12 cellular contexts compared by ENCODE assay signal in genomic region chr11:100612766-100613165, GRCh38.
A peak's percentile ranks its signal among the peaks of the same experiment; 100 is the strongest.
DNase-seq lines count a peak whose midpoint lies in the region; ATAC-seq, FAIRE-seq and TF ChIP-seq lines count a peak whose summit lies in the region.
"Had no signal": no experiment of that assay in that cellular context is flagged by ENCODE, and none has a peak within 500 bp of the region (broad histone marks: within the 10 kb centered on the region; RNA-seq: fewer than 3 reads in every experiment).

No MANE protein-coding gene starts in this region.

- H3K27me3 ChIP-seq in HAP-1 (ENCODE audit: low read depth), result no peaks in the 10 kb centered on the region

- H3K4me1 ChIP-seq in HAP-1, result no peaks in the 10 kb centered on the region

- H3K36me3 ChIP-seq in HAP-1 (replicated peaks), result no peaks in the 10 kb centered on the region

- ATAC-seq in HG03095 (IDR thresholded peaks at IDR 0.05; ENCODE audit: unreplicated experiment) (peak; percentile 98), SK-N-SH treated with all-trans-retinoic acid at 6 μM for 48 hours (no peak)

- TF ChIP-seq CTCF in GM20000 (IDR thresholded peaks at IDR 0.05; ENCODE audit: extremely low read depth, missing control alignments), result no peak

- no peaks in the 10 kb centered on the region for H3K9me3 ChIP-seq in HAP-1

- no peak for TF ChIP-seq POLR2A in H54 (IDR thresholded peaks at IDR 0.05; ENCODE audit: low read depth, low read length)

- no peak for FAIRE-seq in H54 (lab: Jason Lieb, UNC)
- FAIRE-seq: HTR-8/SVneo had no signal

- DNase-seq in GDM1 (lab: John Stamatoyannopoulos, UW) (peak; percentile 4), GM20000 (ENCODE audit: low spot score) (peak; percentile 19), OCI-M1 (lab: John Stamatoyannopoulos, UW) (peak; percentile 56), H54 (ENCODE audit: insufficient read length, low spot score) (no peak), HAP-1 (ENCODE audit: low spot score in 2 of 2) (no peak)
- DNase-seq in activated naive CD4-positive, alpha-beta T cell (lab: John Stamatoyannopoulos, UW), result no peak
- DNase-seq: activated T-cell treated with anti-CD3 and anti-CD28 coated beads, Interleukin-2, amount 50 U/mL, for 24 hours; NCI-H446 treated with DMSO at 0.1 percent for 48 hours; T-helper 2 cell had no signal

- in situ Hi-C loops in HAP-1 (cut with MboI; ENCODE audit: low sequenced_read_pairs), result no loop called here

- H3K4me3 ChIP-seq in HAP-1, result no peak overlapping the region

TF ChIP-seq in SK-N-SH treated with all-trans-retinoic acid at 6 μM for 48 hours, 23 proteins besides CTCF, POLR2A, EP300 and RAD21:
- TF ChIP-seq ZFP3 (CRISPR knock-in tag; IDR thresholded peaks at IDR 0.05), result no peak
- TF ChIP-seq ZNF70 (CRISPR knock-in tag; IDR thresholded peaks at IDR 0.05), result no peak
- no peak for TF ChIP-seq SNAI2 (CRISPR knock-in tag; IDR thresholded peaks at IDR 0.05)
- TF ChIP-seq ARNTL (CRISPR knock-in tag; IDR thresholded peaks at IDR 0.05; ENCODE audit: borderline replicate concordance, low read depth), result no peak
- TF ChIP-seq TCF4 (CRISPR knock-in tag; IDR thresholded peaks at IDR 0.05; ENCODE audit: borderline replicate concordance), result no peak
- no peak for TF ChIP-seq OSR1 (CRISPR knock-in tag; IDR thresholded peaks at IDR 0.05)
- TF ChIP-seq BACH2 (CRISPR knock-in tag; IDR thresholded peaks at IDR 0.05; ENCODE audit: borderline replicate concordance), result no peak
- no peak for TF ChIP-seq PPARA (CRISPR knock-in tag; IDR thresholded peaks at IDR 0.05; ENCODE audit: borderline replicate concordance)
- TF ChIP-seq TSHZ2 (CRISPR knock-in tag; IDR thresholded peaks at IDR 0.05), result no peak
- no peak for TF ChIP-seq TOX (CRISPR knock-in tag; IDR thresholded peaks at IDR 0.05; ENCODE audit: borderline replicate concordance)
- no peak for TF ChIP-seq ZNF8 (CRISPR knock-in tag; IDR thresholded peaks at IDR 0.05)
- no peak for TF ChIP-seq ZNF565 (CRISPR knock-in tag; conservative IDR thresholded peaks at IDR 0.05; ENCODE audit: low read depth)
- no peak for TF ChIP-seq RARB (CRISPR knock-in tag; IDR thresholded peaks at IDR 0.05)
- no peak for TF ChIP-seq CSRNP3 (CRISPR knock-in tag; IDR thresholded peaks at IDR 0.05)

Comparison
In these comparisons a context has a peak if more than half of its experiments do, and no peak if none do; other contexts are left out.
1. DNase-seq: peak in GDM1 (single experiment), GM20000 (single experiment) and OCI-M1 (single experiment); none in activated naive CD4-positive, alpha-beta T cell (0 of 4), H54 (single experiment) and HAP-1 (0 of 2).